ENCODE assay signal across 17 cellular contexts in genomic region chr2:71151620-71152019, GRCh38. TPM values are rescaled to one million over a fixed set of nuclear protein-coding genes. Genes with fewer than 3 reads are reported as not detected.
A peak's percentile ranks its signal among the peaks of the same experiment; 100 is the strongest.
DNase-seq lines count a peak whose midpoint lies in the region; ATAC-seq and TF ChIP-seq lines count a peak whose summit lies in the region.
"Had no signal": no experiment of that assay in that cellular context is flagged by ENCODE, and none has a peak within 500 bp of the region (broad histone marks: within the 10 kb centered on the region; RNA-seq: fewer than 3 reads in every experiment).

No MANE protein-coding gene starts in this region.

- H3K4me3 ChIP-seq in PC-9, result no peak overlapping the region
- no peak overlapping the region for H3K4me3 ChIP-seq in heart right ventricle
- H3K4me3 ChIP-seq: BLaER1, HAP-1 had no signal

- intact Hi-C loops in PC-9 (cut with micrococcal nuclease; ENCODE audit: unreplicated experiment) (loop anchor here (10.0 kb wide), 1 partner anchor 287 kb away; no protein-coding TSS in a partner anchor), heart right ventricle (cut with DNase I) (loop anchor here in 2 of 10 donors (10.0 kb wide), 2 partner anchors 213 to 353 kb away; no protein-coding TSS in a partner anchor)

- no peaks in the 10 kb centered on the region for H3K4me1 ChIP-seq in PC-9 (replicated peaks; ENCODE audit: insufficient read depth)
- peaks cover 0 to 18% (median 8%) of the 10 kb centered on the region in 9 donors for H3K4me1 ChIP-seq in heart right ventricle
- H3K4me1 ChIP-seq: BLaER1, HAP-1 had no signal

- no peaks in the 10 kb centered on the region for H3K9me2 ChIP-seq in PC-9 (ENCODE audit: insufficient read depth)

- no peak overlapping the region for H3K4me2 ChIP-seq in PC-9
- H3K4me2 ChIP-seq: BLaER1 had no signal

- H3K27me3 ChIP-seq in PC-9 (ENCODE audit: insufficient read depth, low read depth) (no peaks in the 10 kb centered on the region), heart right ventricle (no peaks in the 10 kb centered on the region)
- H3K27me3 ChIP-seq: BLaER1 had no signal

- H3K79me2 ChIP-seq in PC-9 (ENCODE audit: low read depth), result no peaks in the 10 kb centered on the region

- H3K27ac ChIP-seq in PC-9 (no peak overlapping the region), heart right ventricle (no peak overlapping the region)
- H3K27ac ChIP-seq: 22Rv1, BLaER1 had no signal

- 55 to 98% methylated on average over 1 of the region's 1 CpG for WGBS in heart right ventricle, 2 donors

- peak; percentile 19 for DNase-seq in DMS 273 (lab: John Stamatoyannopoulos, UW; ENCODE audit: unreplicated experiment)
- no peak for DNase-seq in DMS 273 treated with DMSO at 0.1 percent for 48 hours (lab: John Stamatoyannopoulos, UW)
- DNase-seq in PC-9, result no peak
- DNase-seq in heart right ventricle, result no peak
- DNase-seq in NCI-H2227 treated with DMSO at 0.1 percent for 48 hours (lab: John Stamatoyannopoulos, UW), result no peak
- DNase-seq: NCI-H1048, NCI-H146, NCI-H2107, NCI-H69, SHP77 treated with DMSO at 0.1 percent for 48 hours, SW 1271 had no signal

- no peaks in the 10 kb centered on the region for H4K20me1 ChIP-seq in PC-9 (ENCODE audit: insufficient read depth)

- no peaks in the 10 kb centered on the region for H3K9me3 ChIP-seq in PC-9 (ENCODE audit: insufficient read depth, low read depth)
- H3K9me3 ChIP-seq in heart right ventricle, result no peaks in the 10 kb centered on the region
- H3K9me3 ChIP-seq: BLaER1, HAP-1 had no signal

- ATAC-seq in esophagus mucosa (peak; percentile 58), heart right ventricle (no peak), HG03469 (IDR thresholded peaks at IDR 0.05; ENCODE audit: unreplicated experiment) (no peak)

- TF ChIP-seq CTCF in GM12872 (IDR thresholded peaks at IDR 0.05; ENCODE audit: insufficient read depth, low read depth, low read length) (peak; percentile 33; the same call in 1 of the 3 replicates), PC-9 (conservative IDR thresholded peaks at IDR 0.05) (no peak), heart right ventricle (IDR thresholded peaks at IDR 0.05) (no peak)

- POLR2A ChIA-PET in PC-9 (lab: Charles Lee; ENCODE audit: unreplicated experiment), result no interaction called here

- no peak overlapping the region for H2AFZ ChIP-seq in PC-9

- H3K36me3 ChIP-seq in PC-9 (ENCODE audit: low read depth), result peaks cover 22% of the 10 kb centered on the region
- peaks cover 0 to 49% (median 37%) of the 10 kb centered on the region in 9 donors for H3K36me3 ChIP-seq in heart right ventricle

- H3F3A ChIP-seq in PC-9 (ENCODE audit: insufficient read depth, low read depth), result peaks cover 4% of the 10 kb centered on the region; the same call in 1 of the 2 replicates

- CTCF ChIA-PET in PC-9 (lab: Charles Lee), result interaction anchor here (0.5 to 0.6 kb wide), 2 partner anchors 182 to 1391 kb away, joined by 3 read pairs; no protein-coding TSS in a partner anchor

- BruUV-seq in PC-9 (replicated peaks; lab: Mats Ljungman, UMichigan), result TSS peak; percentile 29

RNA-seq across cellular contexts. Expression of gene MPHOSPH10, which starts 21.2 kb away (rescaled TPM):
- 16.0 and 26.9 TPM in 2 replicates for total RNA-seq in PC-9 (2021)
- total RNA-seq in esophagus mucosa, result 31.4 TPM
- 10 to 100 TPM; 18.9 to 32.1 (median 22.9) TPM for total RNA-seq in heart right ventricle
- 10 to 100 TPM; 18.5 to 39.4 TPM for polyA plus RNA-seq in heart right ventricle

RNA-seq across cellular contexts. Expression of gene MCEE, which starts 21.6 kb away (rescaled TPM):
- total RNA-seq in PC-9 (2021), result 12.5 and 15.8 TPM in 2 replicates
- total RNA-seq in esophagus mucosa, result 33.8 TPM
- 10 to 100 TPM; 29.6 to 43.8 (median 35.3) TPM for total RNA-seq in heart right ventricle
- 10 to 100 TPM; 30.6 to 41.6 TPM for polyA plus RNA-seq in heart right ventricle
